In genomic region chr20:12913781-12914443, GRCh38 we compare ENCODE assay signal across 1 cellular context.
TF ChIP-seq lines count a peak whose summit lies in the region.

No MANE protein-coding gene starts in this region.

TF ChIP-seq in HepG2, 621 proteins besides CTCF, POLR2A, EP300 and RAD21 (continued from another document):
- TF ChIP-seq ARID5B (CRISPR knock-in tag; IDR thresholded peaks at IDR 0.05), result peak; percentile 82
- TF ChIP-seq, protein P1, sequence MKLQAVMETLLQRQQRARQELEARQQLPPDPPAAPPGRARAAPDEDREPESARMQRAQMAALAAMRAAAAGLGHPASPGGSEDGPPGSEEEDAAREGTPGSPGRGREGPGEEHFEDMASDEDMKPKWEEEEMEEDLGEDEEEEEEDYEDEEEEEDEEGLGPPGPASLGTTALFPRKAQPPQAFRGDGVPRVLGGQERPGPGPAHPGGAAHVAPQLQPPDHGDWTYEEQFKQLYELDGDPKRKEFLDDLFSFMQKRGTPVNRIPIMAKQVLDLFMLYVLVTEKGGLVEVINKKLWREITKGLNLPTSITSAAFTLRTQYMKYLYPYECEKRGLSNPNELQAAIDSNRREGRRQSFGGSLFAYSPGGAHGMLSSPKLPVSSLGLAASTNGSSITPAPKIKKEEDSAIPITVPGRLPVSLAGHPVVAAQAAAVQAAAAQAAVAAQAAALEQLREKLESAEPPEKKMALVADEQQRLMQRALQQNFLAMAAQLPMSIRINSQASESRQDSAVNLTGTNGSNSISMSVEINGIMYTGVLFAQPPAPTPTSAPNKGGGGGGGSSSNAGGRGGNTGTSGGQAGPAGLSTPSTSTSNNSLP (IDR thresholded peaks at IDR 0.05; ENCODE audit: low read depth, low read length), result peak; percentile 58
- TF ChIP-seq SAP130 (CRISPR knock-in tag; IDR thresholded peaks at IDR 0.05; ENCODE audit: low read depth), result peak; percentile 7; the same call in 1 of the 2 replicates
- TF ChIP-seq AHDC1 (CRISPR knock-in tag; IDR thresholded peaks at IDR 0.05; ENCODE audit: borderline replicate concordance), result peak; percentile 70; the same call in 1 of the 2 replicates
- TF ChIP-seq ZMAT3 (CRISPR knock-in tag; conservative IDR thresholded peaks at IDR 0.05), result 0 out of 2 replicates have a peak, but pooled peaks have one; percentile 30
- no peak for TF ChIP-seq JARID2 (CRISPR knock-in tag; IDR thresholded peaks at IDR 0.05; ENCODE audit: insufficient replicate concordance)
- 0 out of 2 replicates have a peak, but pooled peaks have one; percentile 36 for TF ChIP-seq RXRB (CRISPR knock-in tag; IDR thresholded peaks at IDR 0.05; ENCODE audit: borderline replicate concordance)
- peak; percentile 60; the same call in 1 of the 2 replicates for TF ChIP-seq NCOA2 (CRISPR knock-in tag; IDR thresholded peaks at IDR 0.05)
- TF ChIP-seq PHF21A (CRISPR knock-in tag; IDR thresholded peaks at IDR 0.05), result 0 out of 2 replicates have a peak, but pooled peaks have one; percentile 6
- TF ChIP-seq HNF1A (IDR thresholded peaks at IDR 0.05; ENCODE audit: low read depth), result 0 out of 2 replicates have a peak, but pooled peaks have one; percentile 33
- TF ChIP-seq HNF1A (CRISPR knock-in tag; IDR thresholded peaks at IDR 0.05; ENCODE audit: borderline replicate concordance), result no peak
- TF ChIP-seq ASH2L (IDR thresholded peaks at IDR 0.05; ENCODE audit: insufficient read length, low read depth, low read length), result peak; percentile 46
- TF ChIP-seq, protein P2, sequence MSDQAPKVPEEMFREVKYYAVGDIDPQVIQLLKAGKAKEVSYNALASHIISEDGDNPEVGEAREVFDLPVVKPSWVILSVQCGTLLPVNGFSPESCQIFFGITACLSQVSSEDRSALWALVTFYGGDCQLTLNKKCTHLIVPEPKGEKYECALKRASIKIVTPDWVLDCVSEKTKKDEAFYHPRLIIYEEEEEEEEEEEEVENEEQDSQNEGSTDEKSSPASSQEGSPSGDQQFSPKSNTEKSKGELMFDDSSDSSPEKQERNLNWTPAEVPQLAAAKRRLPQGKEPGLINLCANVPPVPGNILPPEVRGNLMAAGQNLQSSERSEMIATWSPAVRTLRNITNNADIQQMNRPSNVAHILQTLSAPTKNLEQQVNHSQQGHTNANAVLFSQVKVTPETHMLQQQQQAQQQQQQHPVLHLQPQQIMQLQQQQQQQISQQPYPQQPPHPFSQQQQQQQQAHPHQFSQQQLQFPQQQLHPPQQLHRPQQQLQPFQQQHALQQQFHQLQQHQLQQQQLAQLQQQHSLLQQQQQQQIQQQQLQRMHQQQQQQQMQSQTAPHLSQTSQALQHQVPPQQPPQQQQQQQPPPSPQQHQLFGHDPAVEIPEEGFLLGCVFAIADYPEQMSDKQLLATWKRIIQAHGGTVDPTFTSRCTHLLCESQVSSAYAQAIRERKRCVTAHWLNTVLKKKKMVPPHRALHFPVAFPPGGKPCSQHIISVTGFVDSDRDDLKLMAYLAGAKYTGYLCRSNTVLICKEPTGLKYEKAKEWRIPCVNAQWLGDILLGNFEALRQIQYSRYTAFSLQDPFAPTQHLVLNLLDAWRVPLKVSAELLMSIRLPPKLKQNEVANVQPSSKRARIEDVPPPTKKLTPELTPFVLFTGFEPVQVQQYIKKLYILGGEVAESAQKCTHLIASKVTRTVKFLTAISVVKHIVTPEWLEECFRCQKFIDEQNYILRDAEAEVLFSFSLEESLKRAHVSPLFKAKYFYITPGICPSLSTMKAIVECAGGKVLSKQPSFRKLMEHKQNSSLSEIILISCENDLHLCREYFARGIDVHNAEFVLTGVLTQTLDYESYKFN (CRISPR knock-in tag; conservative IDR thresholded peaks at IDR 0.05), result peak; percentile 59
- TF ChIP-seq GATAD2A (CRISPR knock-in tag; IDR thresholded peaks at IDR 0.05), result peak; percentile 68
- 0 out of 2 replicates have a peak, but pooled peaks have one; percentile 19 for TF ChIP-seq MIXL1 (CRISPR knock-in tag; IDR thresholded peaks at IDR 0.05)
- TF ChIP-seq ISX (CRISPR knock-in tag; conservative IDR thresholded peaks at IDR 0.05), result no peak
- TF ChIP-seq RARA (CRISPR knock-in tag; IDR thresholded peaks at IDR 0.05), result 0 out of 2 replicates have a peak, but pooled peaks have one; percentile 23
- no peak for TF ChIP-seq IKZF4 (CRISPR knock-in tag; IDR thresholded peaks at IDR 0.05; ENCODE audit: borderline replicate concordance, low read depth, not compliant biosample characterization)
- TF ChIP-seq ISL2 (CRISPR knock-in tag; IDR thresholded peaks at IDR 0.05), result peak; percentile 63
- TF ChIP-seq USF2 (IDR thresholded peaks at IDR 0.05; ENCODE audit: low read depth, low read length), result no peak
- no peak for TF ChIP-seq USF2 (CRISPR knock-in tag; IDR thresholded peaks at IDR 0.05; ENCODE audit: borderline replicate concordance)
- TF ChIP-seq FOXP1 (IDR thresholded peaks at IDR 0.05), result no peak
- peak; percentile 49; the same call in 1 of the 2 replicates for TF ChIP-seq FOXP1 (CRISPR knock-in tag; IDR thresholded peaks at IDR 0.05)
- no peak for TF ChIP-seq ESRRA (CRISPR knock-in tag; IDR thresholded peaks at IDR 0.05; ENCODE audit: low read depth)
- TF ChIP-seq TBX3 (IDR thresholded peaks at IDR 0.05; ENCODE audit: borderline replicate concordance), result 0 out of 2 replicates have a peak, but pooled peaks have one; percentile 27
- 0 out of 2 replicates have a peak, but pooled peaks have one; percentile 23 for TF ChIP-seq SP5 (CRISPR knock-in tag; IDR thresholded peaks at IDR 0.05; ENCODE audit: borderline replicate concordance, low read depth)
- TF ChIP-seq NR2C2 (CRISPR knock-in tag; IDR thresholded peaks at IDR 0.05; ENCODE audit: borderline replicate concordance), result no peak
- TF ChIP-seq ONECUT2 (CRISPR knock-in tag; IDR thresholded peaks at IDR 0.05), result 0 out of 2 replicates have a peak, but pooled peaks have one; percentile 46
- TF ChIP-seq SOX6 (IDR thresholded peaks at IDR 0.05), result no peak
- TF ChIP-seq SOX6 (CRISPR knock-in tag; IDR thresholded peaks at IDR 0.05), result peak; percentile 85
- peak; percentile 81 for TF ChIP-seq TCF7 (IDR thresholded peaks at IDR 0.05; ENCODE audit: low read depth)
